ENCODE assay signal across 1 cellular context in the genomic region with DNA sequence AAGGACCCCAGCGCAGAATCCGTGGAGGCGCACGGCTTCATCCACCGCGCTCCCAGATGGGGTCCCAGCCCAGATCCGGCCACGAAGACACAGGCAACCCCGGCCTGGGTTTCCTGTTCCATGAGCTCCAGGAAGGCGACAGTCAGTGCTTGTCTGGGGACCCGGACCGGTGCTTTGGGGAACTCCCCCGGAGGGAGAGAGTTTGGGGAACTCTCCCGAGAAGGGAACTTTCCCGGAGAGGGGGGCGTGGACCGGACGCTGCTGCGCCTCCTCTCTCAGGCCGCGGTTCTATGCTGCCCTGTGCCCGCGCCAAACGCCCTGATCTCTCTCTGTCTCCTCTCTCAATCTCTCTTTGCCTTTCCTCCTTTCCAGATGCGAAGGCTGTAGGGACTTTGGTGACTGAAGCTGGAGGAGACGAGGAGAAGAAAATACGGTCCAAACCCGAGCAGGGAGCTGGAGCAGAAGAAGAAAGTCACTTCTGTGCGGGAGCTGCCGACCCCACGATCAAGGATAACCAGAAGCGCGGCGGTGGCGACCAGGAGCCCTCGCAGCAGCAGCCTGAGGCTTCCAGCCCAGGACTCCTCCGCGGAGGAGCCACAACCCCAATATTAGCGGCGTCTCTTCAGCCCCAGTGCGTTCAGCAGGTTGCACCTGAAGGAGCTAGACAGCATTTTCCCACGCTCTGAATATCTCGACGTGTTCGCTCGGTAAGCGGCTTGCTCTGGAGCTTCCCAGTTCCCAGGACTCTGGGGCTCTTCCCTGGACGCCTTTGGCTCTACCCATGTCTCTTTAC.
TF ChIP-seq lines count a peak whose summit lies in the region.

No MANE protein-coding gene starts in this region.

TF ChIP-seq in HepG2, 621 proteins besides CTCF, POLR2A, EP300 and RAD21:
- TF ChIP-seq, protein P1, sequence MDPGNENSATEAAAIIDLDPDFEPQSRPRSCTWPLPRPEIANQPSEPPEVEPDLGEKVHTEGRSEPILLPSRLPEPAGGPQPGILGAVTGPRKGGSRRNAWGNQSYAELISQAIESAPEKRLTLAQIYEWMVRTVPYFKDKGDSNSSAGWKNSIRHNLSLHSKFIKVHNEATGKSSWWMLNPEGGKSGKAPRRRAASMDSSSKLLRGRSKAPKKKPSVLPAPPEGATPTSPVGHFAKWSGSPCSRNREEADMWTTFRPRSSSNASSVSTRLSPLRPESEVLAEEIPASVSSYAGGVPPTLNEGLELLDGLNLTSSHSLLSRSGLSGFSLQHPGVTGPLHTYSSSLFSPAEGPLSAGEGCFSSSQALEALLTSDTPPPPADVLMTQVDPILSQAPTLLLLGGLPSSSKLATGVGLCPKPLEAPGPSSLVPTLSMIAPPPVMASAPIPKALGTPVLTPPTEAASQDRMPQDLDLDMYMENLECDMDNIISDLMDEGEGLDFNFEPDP (CRISPR knock-in tag; conservative IDR thresholded peaks at IDR 0.05), result no peak
- TF ChIP-seq CENPT (CRISPR knock-in tag; IDR thresholded peaks at IDR 0.05; ENCODE audit: low read depth) (no peak), MEIS1 (CRISPR knock-in tag; IDR thresholded peaks at IDR 0.05; ENCODE audit: borderline replicate concordance) (no peak), HOXA7 (CRISPR knock-in tag; IDR thresholded peaks at IDR 0.05) (no peak), ZNF138 (CRISPR knock-in tag; IDR thresholded peaks at IDR 0.05; ENCODE audit: low read depth) (no peak), KDM2A (CRISPR knock-in tag; IDR thresholded peaks at IDR 0.05; ENCODE audit: borderline replicate concordance, low read depth) (no peak), FOSL2 (CRISPR knock-in tag; IDR thresholded peaks at IDR 0.05) (no peak), SRSF4 (IDR thresholded peaks at IDR 0.05; ENCODE audit: low read depth, low read length, poor library complexity, severe bottlenecking) (no peak), ZNF383 (CRISPR knock-in tag; IDR thresholded peaks at IDR 0.05; ENCODE audit: borderline replicate concordance) (no peak), CBX2 (IDR thresholded peaks at IDR 0.05; ENCODE audit: low read depth, low read length) (no peak), CBX2 (CRISPR knock-in tag; IDR thresholded peaks at IDR 0.05; ENCODE audit: low read depth) (no peak), ARHGAP35 (CRISPR knock-in tag; IDR thresholded peaks at IDR 0.05; ENCODE audit: borderline replicate concordance) (no peak)
- TF ChIP-seq, protein P2, sequence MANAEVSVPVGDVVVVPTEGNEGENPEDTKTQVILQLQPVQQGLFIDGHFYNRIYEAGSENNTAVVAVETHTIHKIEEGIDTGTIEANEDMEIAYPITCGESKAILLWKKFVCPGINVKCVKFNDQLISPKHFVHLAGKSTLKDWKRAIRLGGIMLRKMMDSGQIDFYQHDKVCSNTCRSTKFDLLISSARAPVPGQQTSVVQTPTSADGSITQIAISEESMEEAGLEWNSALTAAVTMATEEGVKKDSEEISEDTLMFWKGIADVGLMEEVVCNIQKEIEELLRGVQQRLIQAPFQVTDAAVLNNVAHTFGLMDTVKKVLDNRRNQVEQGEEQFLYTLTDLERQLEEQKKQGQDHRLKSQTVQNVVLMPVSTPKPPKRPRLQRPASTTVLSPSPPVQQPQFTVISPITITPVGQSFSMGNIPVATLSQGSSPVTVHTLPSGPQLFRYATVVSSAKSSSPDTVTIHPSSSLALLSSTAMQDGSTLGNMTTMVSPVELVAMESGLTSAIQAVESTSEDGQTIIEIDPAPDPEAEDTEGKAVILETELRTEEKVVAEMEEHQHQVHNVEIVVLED (CRISPR knock-in tag; IDR thresholded peaks at IDR 0.05; ENCODE audit: borderline replicate concordance), result no peak
